ENCODE assay signal across 14 cellular contexts in the genomic region with DNA sequence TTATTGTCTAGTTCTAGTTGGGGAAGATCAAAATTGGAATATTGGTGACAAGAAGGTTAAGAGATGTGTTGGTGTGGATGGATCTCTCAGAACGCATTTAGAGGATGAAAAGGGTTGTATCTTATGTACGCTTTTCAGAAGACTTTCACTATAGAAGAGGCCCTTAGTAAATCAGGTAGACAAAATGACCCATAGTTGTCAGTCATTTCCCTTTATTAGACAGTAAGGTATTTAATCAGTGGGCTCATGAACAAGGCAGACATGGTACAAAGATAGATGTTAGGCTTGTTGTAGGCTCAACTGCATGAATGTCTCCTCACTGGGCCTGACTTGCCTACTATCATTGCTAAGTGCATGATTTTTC.
DNase-seq lines count a peak whose midpoint lies in the region; ATAC-seq, FAIRE-seq and TF ChIP-seq lines count a peak whose summit lies in the region.
"Had no signal": no experiment of that assay in that cellular context is flagged by ENCODE, and none has a peak within 500 bp of the region (broad histone marks: within the 10 kb centered on the region; RNA-seq: fewer than 3 reads in every experiment).

No MANE protein-coding gene starts in this region.

- no peak for TF ChIP-seq POLR2A in GM12878 (IDR thresholded peaks at IDR 0.05; ENCODE audit: low read depth, low read length)

- POLR2A ChIA-PET in GM12878 (lab: Charles Lee), result no interaction called here

- H3K4me3 Mint-ChIP-seq in endothelial cell (ENCODE audit: unreplicated experiment), result no peak overlapping the region
- H3K4me3 Mint-ChIP-seq: activated CD4-positive, alpha-beta T cell treated with anti-CD3 and anti-CD28 coated beads, Interleukin-2, amount 10 ng/mL, durations not matched to agents 24 days and 14 days; naive thymus-derived CD8-positive, alpha-beta T cell had no signal

- peaks cover 9% of the 10 kb centered on the region for H3K4me1 ChIP-seq in GM12878 (ENCODE audit: control insufficient read depth, insufficient read depth, low read length)
- H3K4me1 ChIP-seq: Caco-2 had no signal

- H3K27ac ChIP-seq in GM12878 (ENCODE audit: control insufficient read depth, insufficient read depth), result no peak overlapping the region
- H3K27ac ChIP-seq: KMS-11 had no signal

- in situ Hi-C loops in GM12878 (cut with MboI), result loop anchor here (25.0 kb wide), 1 partner anchor 396 kb away; a partner anchor contains a TSS

- 0% methylated on average over 2 of the region's 2 CpGs for WGBS in GM12878 (ENCODE audit: insufficient coverage, insufficient replicate concordance, low lambda C conversion rate, missing lambda C conversion rate)

- TF ChIP-seq CTCF in GM12878 (IDR thresholded peaks at IDR 0.05 in 2 of 3, conservative IDR thresholded peaks at IDR 0.05 in 1 of 3; ENCODE audit: control insufficient read depth in 2 of 3, extremely low read depth in 1 of 3, insufficient read depth in 1 of 3, low read depth in 3 of 3, low read length in 3 of 3) (no peak), endothelial cell (IDR thresholded peaks at IDR 0.05; ENCODE audit: unreplicated experiment) (no peak)

- TF ChIP-seq EP300 in GM12878 (IDR thresholded peaks at IDR 0.05; ENCODE audit: borderline replicate concordance in 1 of 2, control insufficient read depth in 1 of 2, low read depth in 2 of 2, low read length in 2 of 2), result no peak

- peak; percentile 18 for ATAC-seq in GM19043 (IDR thresholded peaks at IDR 0.05; ENCODE audit: low read depth, unreplicated experiment)
- ATAC-seq in GM21723 (IDR thresholded peaks at IDR 0.05; ENCODE audit: unreplicated experiment), result peak; percentile 43
- ATAC-seq in HG03095 (IDR thresholded peaks at IDR 0.05; ENCODE audit: unreplicated experiment), result peak; percentile 53
- peak; percentile 78 for ATAC-seq in GM12878
- ATAC-seq: naive thymus-derived CD8-positive, alpha-beta T cell had no signal

- RAD21 ChIA-PET in GM12878 (lab: Charles Lee; ENCODE audit: unreplicated experiment), result no interaction called here

- TF ChIP-seq RAD21 in GM12878 (IDR thresholded peaks at IDR 0.05; ENCODE audit: insufficient read depth, low read depth, low read length), result no peak

- intact Hi-C loops in GM12878 (cut with micrococcal nuclease; ENCODE audit: unreplicated experiment), result loop anchor here (5.0 kb wide), 1 partner anchor 391 kb away; a partner anchor contains a TSS

- H3K4me1 Mint-ChIP-seq in endothelial cell (ENCODE audit: unreplicated experiment), result no peaks in the 10 kb centered on the region
- H3K4me1 Mint-ChIP-seq: activated CD4-positive, alpha-beta T cell treated with anti-CD3 and anti-CD28 coated beads, Interleukin-2, amount 10 ng/mL, durations not matched to agents 24 days and 14 days; naive thymus-derived CD8-positive, alpha-beta T cell had no signal

- no peaks in the 10 kb centered on the region; the same call in 2 of the 3 replicates for H3K9me3 ChIP-seq in GM12878 (replicated peaks; ENCODE audit: control insufficient read depth, insufficient read depth, low read length)
- H3K9me3 ChIP-seq: Caco-2 had no signal

- DNase-seq in GM12878 (ENCODE audit: low read depth, low spot score), result no peak
- no peak for DNase-seq in NAMALWA (ENCODE audit: low spot score)
- DNase-seq in COLO829 (ENCODE audit: low spot score), result no peak
- DNase-seq in endothelial cell (ENCODE audit: low spot score), result no peak
- DNase-seq: activated CD4-positive, alpha-beta T cell treated with anti-CD3 and anti-CD28 coated beads, Interleukin-2, amount 10 ng/mL, durations not matched to agents 24 days and 14 days; activated effector memory CD4-positive, alpha-beta T cell treated with anti-CD3 and anti-CD28 coated beads, Interleukin-2, amount 50 U/mL, for 16 hours; Caco-2; HCEC 1CT; naive thymus-derived CD8-positive, alpha-beta T cell had no signal

- H2AFZ ChIP-seq in GM12878 (ENCODE audit: control insufficient read depth, low read depth, low read length), result no peak overlapping the region

- H3K27me3 ChIP-seq in GM12878 (replicated peaks in 1 of 2; ENCODE audit: control insufficient read depth in 2 of 2, insufficient read depth in 2 of 2, low read length in 1 of 2), result no peaks in the 10 kb centered on the region

- H3K9ac ChIP-seq in GM12878 (ENCODE audit: control insufficient read depth, insufficient read depth, low read length), result no peak overlapping the region
- H3K9ac ChIP-seq: KMS-11 had no signal

- no peaks in the 10 kb centered on the region for H3K27me3 Mint-ChIP-seq in endothelial cell (ENCODE audit: unreplicated experiment)
- H3K27me3 Mint-ChIP-seq: activated CD4-positive, alpha-beta T cell treated with anti-CD3 and anti-CD28 coated beads, Interleukin-2, amount 10 ng/mL, durations not matched to agents 24 days and 14 days had no signal

- CTCF ChIA-PET in GM12878 (lab: Yijun Ruan, JAX), result no interaction called here

- no TSS peak for BruUV-seq in GM12878 (replicated peaks; lab: Mats Ljungman, UMichigan)

- SMC1A ChIA-PET in GM12878 (lab: Charles Lee; ENCODE audit: uncharacterized antibody, unreplicated experiment), result interaction anchor here (1.3 kb wide), 1 partner anchor 119 kb away, joined by 3 read pairs; no protein-coding TSS in a partner anchor

- no peaks in the 10 kb centered on the region for H3K79me2 ChIP-seq in GM12878 (ENCODE audit: control insufficient read depth, insufficient read depth, low read length)

- no peak overlapping the region for H3K4me3 ChIP-seq in GM12878

- no peaks in the 10 kb centered on the region for H3K9me3 Mint-ChIP-seq in endothelial cell (ENCODE audit: unreplicated experiment)
- H3K9me3 Mint-ChIP-seq: activated CD4-positive, alpha-beta T cell treated with anti-CD3 and anti-CD28 coated beads, Interleukin-2, amount 10 ng/mL, durations not matched to agents 24 days and 14 days; naive thymus-derived CD8-positive, alpha-beta T cell had no signal

- H3K36me3 Mint-ChIP-seq in endothelial cell (ENCODE audit: low read depth, unreplicated experiment), result no peaks in the 10 kb centered on the region
- H3K36me3 Mint-ChIP-seq: naive thymus-derived CD8-positive, alpha-beta T cell had no signal

- peak overlapping the region; percentile 50 for H3K4me2 ChIP-seq in GM12878 (ENCODE audit: control insufficient read depth, insufficient read depth)
- H3K4me2 ChIP-seq: KMS-11 had no signal

- no peaks in the 10 kb centered on the region for H3K36me3 ChIP-seq in GM12878 (ENCODE audit: control insufficient read depth in 2 of 2, insufficient read depth in 2 of 2, low read length in 1 of 2)

- no peak overlapping the region for H3K27ac Mint-ChIP-seq in endothelial cell (ENCODE audit: unreplicated experiment)
- H3K27ac Mint-ChIP-seq: activated CD4-positive, alpha-beta T cell treated with anti-CD3 and anti-CD28 coated beads, Interleukin-2, amount 10 ng/mL, durations not matched to agents 24 days and 14 days; naive thymus-derived CD8-positive, alpha-beta T cell had no signal

- no peak for FAIRE-seq in GM12878 (lab: Jason Lieb, UNC)
- FAIRE-seq: endometrium had no signal

- no peaks in the 10 kb centered on the region for H4K20me1 ChIP-seq in GM12878 (ENCODE audit: control insufficient read depth, insufficient read depth)

TF ChIP-seq in GM12878, 131 proteins besides CTCF, POLR2A, EP300 and RAD21:
- no peak for TF ChIP-seq SREBF2 (IDR thresholded peaks at IDR 0.05; ENCODE audit: low read length)
- TF ChIP-seq, protein P1, sequence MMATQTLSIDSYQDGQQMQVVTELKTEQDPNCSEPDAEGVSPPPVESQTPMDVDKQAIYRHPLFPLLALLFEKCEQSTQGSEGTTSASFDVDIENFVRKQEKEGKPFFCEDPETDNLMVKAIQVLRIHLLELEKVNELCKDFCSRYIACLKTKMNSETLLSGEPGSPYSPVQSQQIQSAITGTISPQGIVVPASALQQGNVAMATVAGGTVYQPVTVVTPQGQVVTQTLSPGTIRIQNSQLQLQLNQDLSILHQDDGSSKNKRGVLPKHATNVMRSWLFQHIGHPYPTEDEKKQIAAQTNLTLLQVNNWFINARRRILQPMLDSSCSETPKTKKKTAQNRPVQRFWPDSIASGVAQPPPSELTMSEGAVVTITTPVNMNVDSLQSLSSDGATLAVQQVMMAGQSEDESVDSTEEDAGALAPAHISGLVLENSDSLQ (IDR thresholded peaks at IDR 0.05), result peak; percentile 42; the same call in 1 of the 2 replicates
- TF ChIP-seq PML (IDR thresholded peaks at IDR 0.05; ENCODE audit: low read length), result 0 out of 2 replicates have a peak, but pooled peaks have one; percentile 11
- TF ChIP-seq EGR1 (IDR thresholded peaks at IDR 0.05; ENCODE audit: borderline replicate concordance in 1 of 2, low read depth in 2 of 2, low read length in 2 of 2), result no peak
- 0 out of 2 replicates have a peak, but pooled peaks have one; percentile 3 for TF ChIP-seq EED (IDR thresholded peaks at IDR 0.05; ENCODE audit: low read depth)
- 0 out of 2 replicates have a peak, but pooled peaks have one; percentile 0 for TF ChIP-seq DPF2 (IDR thresholded peaks at IDR 0.05)
- no peak for TF ChIP-seq TBL1XR1 (IDR thresholded peaks at IDR 0.05; ENCODE audit: low read depth, low read length)

Comparison
In these comparisons a context has a peak if more than half of its experiments do, and no peak if none do; other contexts are left out.
1. ATAC-seq: peak in every context shown above with its lines; median percentile 78 in GM12878; 53 in HG03095; 43 in GM21723; 18 in GM19043.